Comparison of ENCODE assay signal across 15 cellular contexts in the genomic region with DNA sequence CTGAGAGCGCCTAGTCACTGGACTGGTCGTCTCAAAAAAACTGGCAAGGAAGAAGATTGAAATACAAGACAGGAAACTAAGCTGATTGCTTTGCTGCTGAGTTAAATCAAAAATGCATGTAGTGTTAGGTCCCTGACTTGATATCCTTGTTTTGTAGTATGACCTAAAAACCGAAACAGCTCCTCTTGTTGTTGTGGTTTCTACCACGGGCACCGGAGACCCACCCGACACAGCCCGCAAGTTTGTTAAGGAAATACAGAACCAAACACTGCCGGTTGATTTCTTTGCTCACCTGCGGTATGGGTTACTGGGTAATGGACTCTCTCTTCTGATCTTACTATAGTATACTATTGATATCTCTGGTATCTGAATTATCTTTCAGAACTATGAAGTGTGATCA. TPM values are rescaled to one million over a fixed set of nuclear protein-coding genes. Genes with fewer than 3 reads are reported as not detected.
DNase-seq lines count a peak whose midpoint lies in the region; FAIRE-seq and TF ChIP-seq lines count a peak whose summit lies in the region.
"Had no signal": no experiment of that assay in that cellular context is flagged by ENCODE, and none has a peak within 500 bp of the region (broad histone marks: within the 10 kb centered on the region; RNA-seq: fewer than 3 reads in every experiment).

No MANE protein-coding gene starts in this region.

- TF ChIP-seq POLR2A in GM12891 (IDR thresholded peaks at IDR 0.05; ENCODE audit: low read depth, low read length) (no peak), vagina (IDR thresholded peaks at IDR 0.05) (no peak)

- H3K27me3 Mint-ChIP-seq in dendritic cell treated with granulocyte-macrophage colony-stimulating factor and Interleukin-4, amounts not matched to agents 40 ng/mL and 50 ng/mL, for 4 days = no peaks in the 10 kb centered on the region
- no peaks in the 10 kb centered on the region for H3K27me3 Mint-ChIP-seq in endodermal cell (ENCODE audit: insufficient read depth)

- H3K4me1 ChIP-seq in BLaER1 (peaks cover 44% of the 10 kb centered on the region), vagina (peaks cover 19% of the 10 kb centered on the region), endodermal cell (ENCODE audit: control insufficient read depth, insufficient read depth, low read length) (peaks cover 7% of the 10 kb centered on the region)

- peaks cover 64% of the 10 kb centered on the region for H3K4me1 Mint-ChIP-seq in dendritic cell treated with granulocyte-macrophage colony-stimulating factor and Interleukin-4, amounts not matched to agents 40 ng/mL and 50 ng/mL, for 4 days (ENCODE audit: low read depth)
- peaks cover 13% of the 10 kb centered on the region for H3K4me1 Mint-ChIP-seq in endodermal cell

- no peaks in the 10 kb centered on the region for H3K9me3 Mint-ChIP-seq in dendritic cell treated with granulocyte-macrophage colony-stimulating factor and Interleukin-4, amounts not matched to agents 40 ng/mL and 50 ng/mL, for 4 days
- no peaks in the 10 kb centered on the region for H3K9me3 Mint-ChIP-seq in endodermal cell

- no peak overlapping the region for H3K27ac ChIP-seq in BLaER1
- H3K27ac ChIP-seq in VCaP = peak overlapping the region; percentile 3; the same call in 1 of the 2 replicates
- no peak overlapping the region for H3K27ac ChIP-seq in vagina
- no peak overlapping the region for H3K27ac ChIP-seq in endodermal cell (ENCODE audit: low read depth, low read length)
- H3K27ac ChIP-seq: cardiac muscle cell, uterus had no signal

- peaks cover 79% of the 10 kb centered on the region for H3K36me3 Mint-ChIP-seq in dendritic cell treated with granulocyte-macrophage colony-stimulating factor and Interleukin-4, amounts not matched to agents 40 ng/mL and 50 ng/mL, for 4 days (ENCODE audit: low read depth)
- H3K36me3 Mint-ChIP-seq in endodermal cell (ENCODE audit: low read depth) = peaks cover 27% of the 10 kb centered on the region

- WGBS in endodermal cell (ENCODE audit: insufficient coverage in 1 of 2, insufficient read length in 1 of 2), 2 experiments = 92 to 96% methylated on average over 2 to 9 of the region's 9 CpGs

- intact Hi-C loops in dendritic cell treated with granulocyte-macrophage colony-stimulating factor and Interleukin-4, amounts not matched to agents 40 ng/mL and 50 ng/mL, for 4 days (cut with micrococcal nuclease) = no loop called here
- intact Hi-C loops in vagina (cut with DNase I) = no loop called here

- DNase-seq in GM12891 (ENCODE audit: insufficient read length, low spot score) (no peak), vagina (ENCODE audit: extremely low spot score in 2 of 2) (no peak), endodermal cell (no peak), EL (no peak), NCI-H2081 (lab: John Stamatoyannopoulos, UW) (no peak)
- DNase-seq: HCEC 1CT, kidney, mucosa of descending colon, MV-4-11, NCI-H2171 treated with DMSO at 0.1 percent for 48 hours, uterus had no signal

- peak overlapping the region; percentile 3; the same call in 1 of the 2 replicates for H3K9ac ChIP-seq in BLaER1
- no peak overlapping the region for H3K9ac ChIP-seq in endodermal cell (ENCODE audit: extremely low read depth, low read length, poor library complexity, severe bottlenecking)

- peaks cover 91% of the 10 kb centered on the region for H4K20me1 ChIP-seq in BLaER1

- H3K27me3 ChIP-seq in BLaER1 (no peaks in the 10 kb centered on the region), vagina (no peaks in the 10 kb centered on the region), endodermal cell (ENCODE audit: control insufficient read depth, insufficient read depth, low read length, poor library complexity, severe bottlenecking) (no peaks in the 10 kb centered on the region)
- H3K27me3 ChIP-seq: cardiac muscle cell, uterus had no signal

- no peaks in the 10 kb centered on the region for H3K9me3 ChIP-seq in BLaER1
- no peaks in the 10 kb centered on the region for H3K9me3 ChIP-seq in vagina
- H3K9me3 ChIP-seq in endodermal cell (ENCODE audit: control insufficient read depth, low read length) = no peaks in the 10 kb centered on the region
- H3K9me3 ChIP-seq: mucosa of descending colon, uterus had no signal

- peak; percentile 5 for FAIRE-seq in GM12891 (lab: Jason Lieb, UNC)
- FAIRE-seq: kidney had no signal

- H3K27ac Mint-ChIP-seq in dendritic cell treated with granulocyte-macrophage colony-stimulating factor and Interleukin-4, amounts not matched to agents 40 ng/mL and 50 ng/mL, for 4 days = peak overlapping the region; percentile 26
- no peak overlapping the region for H3K27ac Mint-ChIP-seq in endodermal cell

- H3K4me2 ChIP-seq in BLaER1 = peak overlapping the region; percentile 55

- H3K4me3 Mint-ChIP-seq in dendritic cell treated with granulocyte-macrophage colony-stimulating factor and Interleukin-4, amounts not matched to agents 40 ng/mL and 50 ng/mL, for 4 days = no peak overlapping the region
- no peak overlapping the region for H3K4me3 Mint-ChIP-seq in endodermal cell

- H3K36me3 ChIP-seq in BLaER1 (peaks cover 54% of the 10 kb centered on the region), vagina (peaks cover 0 to 20% of the 10 kb centered on the region in 2 donors), endodermal cell (ENCODE audit: control insufficient read depth, insufficient read depth, low read length) (peaks cover 48% of the 10 kb centered on the region)
- H3K36me3 ChIP-seq: uterus had no signal

- TF ChIP-seq CTCF in VCaP (conservative IDR thresholded peaks at IDR 0.05) (no peak), vagina (IDR thresholded peaks at IDR 0.05) (no peak), endodermal cell (conservative IDR thresholded peaks at IDR 0.05) (no peak)

- no peak overlapping the region for H3K4me3 ChIP-seq in BLaER1
- H3K4me3 ChIP-seq in vagina = no peak overlapping the region
- H3K4me3 ChIP-seq in endodermal cell (ENCODE audit: low read length) = no peak overlapping the region
- H3K4me3 ChIP-seq: cardiac muscle cell, mucosa of descending colon, uterus had no signal

TF ChIP-seq in GM12891, 5 proteins besides CTCF, POLR2A, EP300 and RAD21:
- no peak for TF ChIP-seq PAX5 (IDR thresholded peaks at IDR 0.05; ENCODE audit: insufficient read depth, low read length, severe bottlenecking)
- no peak for TF ChIP-seq POLR2AphosphoS5 (IDR thresholded peaks at IDR 0.05; ENCODE audit: low read depth, low read length)
- TF ChIP-seq TAF1 (IDR thresholded peaks at IDR 0.05; ENCODE audit: low read depth, low read length) = no peak
- no peak for TF ChIP-seq POU2F2 (IDR thresholded peaks at IDR 0.05; ENCODE audit: low read depth, low read length)
- no peak for TF ChIP-seq SPI1 (IDR thresholded peaks at IDR 0.05; ENCODE audit: low read depth, low read length)

RNA-seq across cellular contexts. Expression of gene MTRR, which starts 4.3 kb away (rescaled TPM):
- 28.2 TPM for polyA plus RNA-seq in GM12891 (2012; ENCODE audit: low read depth, missing spikeins)
- 33.1 TPM for total RNA-seq in vagina
- 10 to 100 TPM; 40.6 to 47.0 TPM for total RNA-seq in endodermal cell
- polyA plus RNA-seq in endodermal cell (2013, experiment 1 of 2) = 29.7 TPM
- 23.1 TPM for polyA plus RNA-seq in endodermal cell (2013, experiment 2 of 2)

RNA-seq across cellular contexts. Expression of gene FASTKD3, which starts 4.4 kb away (rescaled TPM):
- 7.6 TPM for polyA plus RNA-seq in GM12891 (2012; ENCODE audit: low read depth, missing spikeins)
- 14.7 TPM for total RNA-seq in vagina
- total RNA-seq in endodermal cell = 1 to 10 TPM; 6.6 to 8.5 TPM
- polyA plus RNA-seq in endodermal cell (2013, experiment 1 of 2) = 13.6 TPM
- polyA plus RNA-seq in endodermal cell (2013, experiment 2 of 2) = 14.4 TPM

RNA-seq across cellular contexts. Expression of gene CFAP90, which starts 22.3 kb away (rescaled TPM):
- polyA plus RNA-seq in GM12891 (2012; ENCODE audit: low read depth, missing spikeins) = not detected
- total RNA-seq in vagina (2.5 TPM), endodermal cell (under 1 TPM; 0.80 to 0.88 TPM)
- polyA plus RNA-seq in endodermal cell (2013, experiment 1 of 2) = 1.9 TPM
- polyA plus RNA-seq in endodermal cell (2013, experiment 2 of 2) = 1.3 TPM
- total RNA-seq: cardiac muscle cell, mucosa of descending colon had no signal
